In genomic region chr13:18964942-18965341, GRCh38 we compare ENCODE assay signal across 36 cellular contexts.
"Had no signal": no experiment of that assay in that cellular context is flagged by ENCODE, and none has a peak within 500 bp of the region (broad histone marks: within the 10 kb centered on the region; RNA-seq: fewer than 3 reads in every experiment).

No MANE protein-coding gene starts in this region.

- H3K4me3 ChIP-seq: ascending aorta, breast epithelium had no signal

- H3K27ac Mint-ChIP-seq: activated CD4-positive, alpha-beta memory T cell treated with anti-CD3 and anti-CD28 coated beads, Interleukin-2, amount 10 ng/mL, durations not matched to agents 7 days and 5 days; activated CD4-positive, alpha-beta T cell treated with anti-CD3 and anti-CD28 coated beads for 36 hours; activated CD4-positive, alpha-beta T cell treated with anti-CD3 and anti-CD28 coated beads, Interleukin-2, amount 10 ng/mL, durations not matched to agents 7 days and 5 days; activated CD8-positive, alpha-beta memory T cell treated with anti-CD3 and anti-CD28 coated beads, Interleukin-2, amount 10 ng/mL, durations not matched to agents 7 days and 5 days; activated CD8-positive, alpha-beta T cell treated with anti-CD3 and anti-CD28 coated beads, Interleukin-2, amount 10 ng/mL, durations not matched to agents 7 days and 5 days; activated naive CD4-positive, alpha-beta T cell treated with anti-CD3 and anti-CD28 coated beads, Interleukin-2, amount 10 ng/mL, durations not matched to agents 7 days and 5 days; activated naive CD4-positive, alpha-beta T cell treated with anti-CD3 and anti-CD28 coated beads, Interleukin-2, amount 50 U/mL, for 24 hours; activated naive CD8-positive, alpha-beta T cell; activated naive CD8-positive, alpha-beta T cell treated with anti-CD3 and anti-CD28 coated beads, Interleukin-2, amount 10 ng/mL, durations not matched to agents 7 days and 5 days; activated naive CD8-positive, alpha-beta T cell treated with anti-CD3 and anti-CD28 coated beads, Interleukin-2, amount 50 U/mL, for 24 hours; activated T-helper 2 cell treated with anti-CD3 and anti-CD28 coated beads, Interferon-gamma antibody, Interleukin-2, Interleukin-4, amounts not matched to agents 10 μg/mL and 5 μg/mL and 100 μg/mL, durations not matched to agents 14 hours and 24 hours and 36 hours; T-helper 1 cell treated with Interleukin-12 subunit alpha and Interleukin-12 subunit beta and Interleukin-4 antibody, amounts not matched to agents 30 μg/mL and 1 μg/mL, for 36 hours; T-helper 2 cell treated with Interferon-gamma antibody and Interleukin-4, amounts not matched to agents 5 μg/mL and 100 μg/mL, for 36 hours; WTC11 had no signal

- H3K27me3 ChIP-seq: ascending aorta, brain microvascular endothelial cell, breast epithelium had no signal

- H3K4me3 Mint-ChIP-seq: activated CD4-positive, alpha-beta memory T cell treated with anti-CD3 and anti-CD28 coated beads, Interleukin-2, amount 10 ng/mL, durations not matched to agents 7 days and 5 days; activated CD4-positive, alpha-beta T cell treated with anti-CD3 and anti-CD28 coated beads for 36 hours; activated CD4-positive, alpha-beta T cell treated with anti-CD3 and anti-CD28 coated beads, Interleukin-2, amount 10 ng/mL, durations not matched to agents 7 days and 5 days; activated CD8-positive, alpha-beta memory T cell treated with anti-CD3 and anti-CD28 coated beads, Interleukin-2, amount 10 ng/mL, durations not matched to agents 7 days and 5 days; activated CD8-positive, alpha-beta T cell treated with anti-CD3 and anti-CD28 coated beads, Interleukin-2, amount 10 ng/mL, durations not matched to agents 7 days and 5 days; activated naive CD4-positive, alpha-beta T cell treated with anti-CD3 and anti-CD28 coated beads, Interleukin-2, amount 10 ng/mL, durations not matched to agents 7 days and 5 days; activated naive CD4-positive, alpha-beta T cell treated with anti-CD3 and anti-CD28 coated beads, Interleukin-2, amount 50 U/mL, for 24 hours; activated naive CD8-positive, alpha-beta T cell; activated naive CD8-positive, alpha-beta T cell treated with anti-CD3 and anti-CD28 coated beads, Interleukin-2, amount 10 ng/mL, durations not matched to agents 7 days and 5 days; activated naive CD8-positive, alpha-beta T cell treated with anti-CD3 and anti-CD28 coated beads, Interleukin-2, amount 50 U/mL, for 24 hours; T-helper 1 cell treated with Interleukin-12 subunit alpha and Interleukin-12 subunit beta and Interleukin-4 antibody, amounts not matched to agents 30 μg/mL and 1 μg/mL, for 36 hours; T-helper 2 cell treated with Interferon-gamma antibody and Interleukin-4, amounts not matched to agents 5 μg/mL and 100 μg/mL, for 36 hours; WTC11 had no signal

- ATAC-seq: activated CD4-positive, alpha-beta T cell treated with anti-CD3 and anti-CD28 coated beads for 36 hours; activated CD4-positive, CD25-positive, alpha-beta regulatory T cell treated with anti-CD3 and anti-CD28 coated beads, Interleukin-2, amount 50 U/mL, for 24 hours; activated CD8-positive, alpha-beta memory T cell treated with anti-CD3 and anti-CD28 coated beads, Interleukin-2, amount 10 ng/mL, durations not matched to agents 7 days and 5 days; activated CD8-positive, alpha-beta T cell treated with anti-CD3 and anti-CD28 coated beads, Interleukin-2, amount 10 ng/mL, durations not matched to agents 7 days and 5 days; activated naive CD8-positive, alpha-beta T cell treated with anti-CD3 and anti-CD28 coated beads, Interleukin-2, amount 50 U/mL, for 24 hours; WTC11 had no signal

- H3K27me3 Mint-ChIP-seq: activated CD4-positive, alpha-beta memory T cell treated with anti-CD3 and anti-CD28 coated beads, Interleukin-2, amount 10 ng/mL, durations not matched to agents 7 days and 5 days; activated CD4-positive, alpha-beta T cell treated with anti-CD3 and anti-CD28 coated beads for 36 hours; activated CD4-positive, alpha-beta T cell treated with anti-CD3 and anti-CD28 coated beads, Interleukin-2, amount 10 ng/mL, durations not matched to agents 7 days and 5 days; activated CD8-positive, alpha-beta memory T cell treated with anti-CD3 and anti-CD28 coated beads, Interleukin-2, amount 10 ng/mL, durations not matched to agents 7 days and 5 days; activated naive CD4-positive, alpha-beta T cell treated with anti-CD3 and anti-CD28 coated beads, Interleukin-2, amount 10 ng/mL, durations not matched to agents 7 days and 5 days; activated naive CD4-positive, alpha-beta T cell treated with anti-CD3 and anti-CD28 coated beads, Interleukin-2, amount 50 U/mL, for 24 hours; activated naive CD8-positive, alpha-beta T cell; activated naive CD8-positive, alpha-beta T cell treated with anti-CD3 and anti-CD28 coated beads, Interleukin-2, amount 10 ng/mL, durations not matched to agents 7 days and 5 days; activated naive CD8-positive, alpha-beta T cell treated with anti-CD3 and anti-CD28 coated beads, Interleukin-2, amount 50 U/mL, for 24 hours had no signal

- H3K9me3 ChIP-seq: ascending aorta had no signal

- H3K4me1 ChIP-seq: ascending aorta, breast epithelium had no signal

- H3K9me3 Mint-ChIP-seq: activated CD4-positive, alpha-beta memory T cell treated with anti-CD3 and anti-CD28 coated beads, Interleukin-2, amount 10 ng/mL, durations not matched to agents 7 days and 5 days; activated naive CD4-positive, alpha-beta T cell treated with anti-CD3 and anti-CD28 coated beads, Interleukin-2, amount 10 ng/mL, durations not matched to agents 7 days and 5 days; activated naive CD4-positive, alpha-beta T cell treated with anti-CD3 and anti-CD28 coated beads, Interleukin-2, amount 50 U/mL, for 24 hours; activated naive CD8-positive, alpha-beta T cell treated with anti-CD3 and anti-CD28 coated beads, Interleukin-2, amount 50 U/mL, for 24 hours had no signal

- H3K36me3 Mint-ChIP-seq: activated CD8-positive, alpha-beta memory T cell treated with anti-CD3 and anti-CD28 coated beads, Interleukin-2, amount 10 ng/mL, durations not matched to agents 7 days and 5 days; activated naive CD4-positive, alpha-beta T cell treated with anti-CD3 and anti-CD28 coated beads, Interleukin-2, amount 10 ng/mL, durations not matched to agents 7 days and 5 days; activated naive CD4-positive, alpha-beta T cell treated with anti-CD3 and anti-CD28 coated beads, Interleukin-2, amount 50 U/mL, for 24 hours; activated naive CD8-positive, alpha-beta T cell; activated naive CD8-positive, alpha-beta T cell treated with anti-CD3 and anti-CD28 coated beads, Interleukin-2, amount 10 ng/mL, durations not matched to agents 7 days and 5 days had no signal

- H3K27ac ChIP-seq: ascending aorta, brain microvascular endothelial cell, breast epithelium, WERI-Rb-1 had no signal

- DNase-seq: activated CD4-positive, alpha-beta memory T cell treated with anti-CD3 and anti-CD28 coated beads, Interleukin-2, amount 10 ng/mL, durations not matched to agents 7 days and 5 days; activated CD4-positive, alpha-beta T cell treated with anti-CD3 and anti-CD28 coated beads for 1 hour; activated CD4-positive, alpha-beta T cell treated with anti-CD3 and anti-CD28 coated beads for 36 hours; activated CD4-positive, alpha-beta T cell treated with anti-CD3 and anti-CD28 coated beads for 48 hours; activated CD4-positive, alpha-beta T cell treated with anti-CD3 and anti-CD28 coated beads, Interleukin-2, amount 10 ng/mL, durations not matched to agents 7 days and 5 days; activated CD4-positive, alpha-beta T cell treated with anti-CD3 and anti-CD28 coated beads, Interleukin-2, amount 50 U/mL, for 48 hours; activated CD4-positive, CD25-positive, alpha-beta regulatory T cell; activated CD8-positive, alpha-beta memory T cell treated with anti-CD3 and anti-CD28 coated beads for 24 hours; activated CD8-positive, alpha-beta memory T cell treated with anti-CD3 and anti-CD28 coated beads, Interleukin-2, amount 10 ng/mL, durations not matched to agents 7 days and 5 days; activated CD8-positive, alpha-beta memory T cell treated with anti-CD3 and anti-CD28 coated beads, Interleukin-2, amount 50 U/mL, for 48 hours; activated CD8-positive, alpha-beta T cell treated with anti-CD3 and anti-CD28 coated beads, Interleukin-2, amount 10 ng/mL, durations not matched to agents 7 days and 5 days; activated effector memory CD4-positive, alpha-beta T cell treated with Interleukin-2 at 50 U/mL for 16 hours; activated gamma-delta T cell; activated naive CD4-positive, alpha-beta T cell treated with anti-CD3 and anti-CD28 coated beads, Interleukin-2, amount 10 ng/mL, durations not matched to agents 7 days and 5 days; activated naive CD4-positive, alpha-beta T cell treated with Interleukin-2 at 50 U/mL for 16 hours; activated naive CD8-positive, alpha-beta T cell treated with anti-CD3 and anti-CD28 coated beads, Interleukin-2, amount 10 ng/mL, durations not matched to agents 7 days and 5 days; activated naive CD8-positive, alpha-beta T cell treated with anti-CD3 and anti-CD28 coated beads, Interleukin-2, amount 50 U/mL, for 24 hours; activated T-cell treated with anti-CD3 and anti-CD28 coated beads, Interleukin-2, amount 50 U/mL, for 48 hours; amygdala; anterior cingulate cortex; brain microvascular endothelial cell; central memory CD4-positive, alpha-beta T cell; SW 1271; T-helper 1 cell; T-helper 2 cell; T-helper 9 cell; WERI-Rb-1 had no signal

- H3K4me1 Mint-ChIP-seq: activated CD4-positive, alpha-beta memory T cell treated with anti-CD3 and anti-CD28 coated beads, Interleukin-2, amount 10 ng/mL, durations not matched to agents 7 days and 5 days; activated CD4-positive, alpha-beta T cell treated with anti-CD3 and anti-CD28 coated beads for 36 hours; activated CD4-positive, alpha-beta T cell treated with anti-CD3 and anti-CD28 coated beads, Interleukin-2, amount 10 ng/mL, durations not matched to agents 7 days and 5 days; activated CD8-positive, alpha-beta memory T cell treated with anti-CD3 and anti-CD28 coated beads, Interleukin-2, amount 10 ng/mL, durations not matched to agents 7 days and 5 days; activated naive CD4-positive, alpha-beta T cell treated with anti-CD3 and anti-CD28 coated beads, Interleukin-2, amount 10 ng/mL, durations not matched to agents 7 days and 5 days; activated naive CD4-positive, alpha-beta T cell treated with anti-CD3 and anti-CD28 coated beads, Interleukin-2, amount 50 U/mL, for 24 hours; activated naive CD8-positive, alpha-beta T cell treated with anti-CD3 and anti-CD28 coated beads, Interleukin-2, amount 10 ng/mL, durations not matched to agents 7 days and 5 days; activated naive CD8-positive, alpha-beta T cell treated with anti-CD3 and anti-CD28 coated beads, Interleukin-2, amount 50 U/mL, for 24 hours; WTC11 had no signal

- H3K36me3 ChIP-seq: ascending aorta, brain microvascular endothelial cell, breast epithelium, WERI-Rb-1 had no signal
